1 cellular context compared by ENCODE assay signal in the genomic region with DNA sequence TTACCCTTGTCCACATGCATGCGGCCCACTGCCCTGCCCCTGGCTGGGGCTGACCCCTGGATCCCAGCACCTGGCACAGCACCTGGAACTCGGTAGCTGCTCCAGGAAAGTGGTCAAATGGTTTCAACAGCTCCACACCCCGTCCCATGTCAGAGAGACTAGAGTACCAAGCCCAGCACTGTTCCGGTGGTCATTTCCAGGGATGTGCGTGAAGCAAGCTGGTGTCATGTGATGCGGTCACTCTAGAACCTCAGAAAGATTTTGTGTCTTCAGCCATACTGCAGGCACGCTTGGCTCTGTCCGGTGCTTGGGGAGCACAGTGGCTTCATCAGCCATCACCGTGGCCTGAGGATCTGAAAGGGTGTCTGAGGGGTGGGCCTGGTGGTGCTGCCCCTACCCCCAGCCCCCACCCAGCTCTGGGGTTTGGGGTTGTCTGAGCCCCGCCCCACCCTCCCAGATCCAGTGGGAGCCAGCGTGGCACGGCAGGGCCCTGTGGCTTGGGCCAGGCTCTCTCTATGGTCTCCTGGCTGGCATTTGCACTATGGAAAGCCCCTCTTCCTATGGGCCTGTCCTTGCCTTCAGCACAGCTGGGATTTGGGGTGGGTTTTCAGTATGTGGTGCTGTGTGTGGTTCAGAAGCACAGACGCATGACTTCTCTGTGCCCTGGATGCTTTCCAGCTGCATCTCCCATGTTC.
TF ChIP-seq lines count a peak whose summit lies in the region.

No MANE protein-coding gene starts in this region.

TF ChIP-seq in GM12891, 5 proteins besides CTCF, POLR2A, EP300 and RAD21:
- no peak for TF ChIP-seq PAX5 (IDR thresholded peaks at IDR 0.05; ENCODE audit: insufficient read depth, low read length, severe bottlenecking)
